Comparison of ENCODE assay signal across 1 cellular context in genomic region chr1:53079251-53079650, GRCh38.
TF ChIP-seq lines count a peak whose summit lies in the region.

No MANE protein-coding gene starts in this region.

TF ChIP-seq in HepG2, 621 proteins besides CTCF, POLR2A, EP300 and RAD21 (continued from another document):
- TF ChIP-seq ZNF18 (CRISPR knock-in tag; IDR thresholded peaks at IDR 0.05; ENCODE audit: insufficient replicate concordance) (no peak), SIN3A (IDR thresholded peaks at IDR 0.05; ENCODE audit: borderline replicate concordance, low read depth, low read length) (no peak), ZNF691 (CRISPR knock-in tag; IDR thresholded peaks at IDR 0.05; ENCODE audit: borderline replicate concordance, low read depth) (no peak), BRF2 (CRISPR knock-in tag; IDR thresholded peaks at IDR 0.05) (no peak), HDAC2 (CRISPR knock-in tag; IDR thresholded peaks at IDR 0.05) (no peak), REL (CRISPR knock-in tag; conservative IDR thresholded peaks at IDR 0.05) (no peak), CENPT (CRISPR knock-in tag; IDR thresholded peaks at IDR 0.05; ENCODE audit: low read depth) (no peak), ZNF142 (CRISPR knock-in tag; IDR thresholded peaks at IDR 0.05) (no peak), MIER2 (CRISPR knock-in tag; IDR thresholded peaks at IDR 0.05) (no peak)
